9 cellular contexts compared by ENCODE assay signal in the genomic region with DNA sequence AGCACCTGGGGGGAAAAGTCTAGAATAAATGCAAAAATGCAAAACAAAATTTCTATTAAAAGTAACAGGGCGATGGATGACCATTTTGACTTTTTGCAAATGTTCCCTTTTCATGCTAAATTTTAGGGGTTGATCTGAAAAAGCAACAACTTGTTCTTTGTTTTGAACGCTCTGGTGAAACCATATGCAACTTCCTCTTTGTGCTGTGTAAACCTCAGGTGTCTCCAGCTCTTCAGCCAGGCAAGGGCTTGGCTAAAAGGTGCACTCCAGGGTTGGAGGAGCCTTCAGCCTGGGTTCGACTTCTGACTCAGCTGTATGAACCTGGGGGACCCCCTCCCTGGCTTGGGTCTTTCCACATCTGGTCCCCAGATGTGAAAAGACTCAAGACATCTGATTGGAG. TPM values are rescaled to one million over a fixed set of nuclear protein-coding genes. Genes with fewer than 3 reads are reported as not detected.
DNase-seq lines count a peak whose midpoint lies in the region; ATAC-seq and TF ChIP-seq lines count a peak whose summit lies in the region.
"Had no signal": no experiment of that assay in that cellular context is flagged by ENCODE, and none has a peak within 500 bp of the region (broad histone marks: within the 10 kb centered on the region; RNA-seq: fewer than 3 reads in every experiment).

No MANE protein-coding gene starts in this region.

- no peaks in the 10 kb centered on the region for H3K9me3 ChIP-seq in tibial nerve

- TF ChIP-seq POLR2A in tibial nerve (IDR thresholded peaks at IDR 0.05), result no peak

- H3K4me1 ChIP-seq in tibial nerve, result peaks cover 0 to 51% (median 24%) of the 10 kb centered on the region in 4 donors

- 65 to 77% methylated on average over 2 to 3 of the region's 3 CpGs for WGBS in tibial nerve, 2 donors

- POLR2A ChIA-PET in GM10248 (lab: Yijun Ruan, JAX), result interaction anchor here (0.6 to 2.0 kb wide), 2 partner anchors 10 to 171 kb away, joined by 6 read pairs; a partner anchor contains a TSS
- POLR2A ChIA-PET in RWPE1 (lab: Yijun Ruan, JAX; ENCODE audit: low non-redundant PET), result no interaction called here

- H3K4me3 ChIP-seq in tibial nerve, result no peak overlapping the region

- TF ChIP-seq CTCF in GM10248 (IDR thresholded peaks at IDR 0.05; ENCODE audit: control extremely low read depth, extremely low read depth, low read depth, missing control alignments), result no peak
- TF ChIP-seq CTCF in tibial nerve (IDR thresholded peaks at IDR 0.05), result no peak
- no peak for TF ChIP-seq CTCF in RWPE1 (conservative IDR thresholded peaks at IDR 0.05; ENCODE audit: low read depth)

- DNase-seq in GM10248 (ENCODE audit: extremely low spot score) (peak; percentile 70), germinal center (ENCODE audit: low spot score) (peak; percentile 80), cerebellar cortex (ENCODE audit: low spot score) (no peak), tibial nerve (ENCODE audit: low spot score in 2 of 2) (no peak), RWPE1 (ENCODE audit: low spot score) (no peak)
- DNase-seq in stimulated activated CD8-positive, alpha-beta memory T cell treated with anti-CD3 and anti-CD28 coated beads, Interleukin-4, amount 100 ng/mL, for 48 hours, result no peak
- DNase-seq: cerebellar nuclear complex had no signal

- no peaks in the 10 kb centered on the region for H3K27me3 ChIP-seq in tibial nerve

- CTCF ChIA-PET in GM10248 (lab: Yijun Ruan, JAX), result interaction anchor here (1.1 to 4.1 kb wide), 10 partner anchors 9 to 89 kb away, joined by 3 to 26 read pairs (median 6); a partner anchor contains a TSS
- CTCF ChIA-PET in RWPE1 (lab: Yijun Ruan, JAX), result no interaction called here

- no peak for TF ChIP-seq EP300 in tibial nerve (IDR thresholded peaks at IDR 0.05)

- H3K36me3 ChIP-seq in tibial nerve, result peaks cover 0 to 5% (median 0%) of the 10 kb centered on the region in 3 donors

- ATAC-seq in GM19455 (IDR thresholded peaks at IDR 0.05; ENCODE audit: unreplicated experiment) (peak; percentile 49), HG03432 (IDR thresholded peaks at IDR 0.05; ENCODE audit: unreplicated experiment) (peak; percentile 48)

- H3K27ac ChIP-seq in tibial nerve, result peak overlapping the region in 2 of 4 donors; percentile 59 to 61
- no peak overlapping the region for H3K27ac ChIP-seq in RWPE1

RNA-seq across cellular contexts. Expression of a gene that starts 9.5 kb away (rescaled TPM):
- 10 to 100 TPM; 20.5 to 30.3 (median 22.7) TPM for total RNA-seq in tibial nerve

Comparison
In these comparisons a context has a peak if more than half of its experiments do, and no peak if none do; other contexts are left out.
1. DNase-seq: peak in GM10248 (single experiment) and germinal center (single experiment); none in cerebellar cortex (single experiment), tibial nerve (0 of 2), stimulated activated CD8-positive, alpha-beta memory T cell treated with anti-CD3 and anti-CD28 coated beads, Interleukin-4, amount 100 ng/mL, for 48 hours (single experiment) and RWPE1 (single experiment).